ENCODE assay signal across 9 cellular contexts in genomic region chr12:48184549-48184922, GRCh38. TPM values are rescaled to one million over a fixed set of nuclear protein-coding genes. Genes with fewer than 3 reads are reported as not detected.
DNase-seq lines count a peak whose midpoint lies in the region; ATAC-seq and TF ChIP-seq lines count a peak whose summit lies in the region.
"Had no signal": no experiment of that assay in that cellular context is flagged by ENCODE, and none has a peak within 500 bp of the region (broad histone marks: within the 10 kb centered on the region; RNA-seq: fewer than 3 reads in every experiment).

No MANE protein-coding gene starts in this region.

- peaks cover 34% of the 10 kb centered on the region for H3K27me3 Mint-ChIP-seq in stimulated activated naive CD8-positive, alpha-beta T cell treated with anti-CD3 and anti-CD28 coated beads, Interleukin-15, Interleukin-2, amounts not matched to agents 100 ng/mL and 50 ng/mL, for 24 hours
- H3K27me3 Mint-ChIP-seq in effector memory CD8-positive, alpha-beta T cell, result peaks cover 34 to 35% of the 10 kb centered on the region in 2 donors
- H3K27me3 Mint-ChIP-seq in neural progenitor cell (ENCODE audit: insufficient read depth, low read depth), result peaks cover 14% of the 10 kb centered on the region

- H3F3A ChIP-seq in neural progenitor cell (ENCODE audit: low read depth), result peaks cover 30% of the 10 kb centered on the region

- peak overlapping the region; percentile 86 for H3K4me3 Mint-ChIP-seq in stimulated activated naive CD8-positive, alpha-beta T cell treated with anti-CD3 and anti-CD28 coated beads, Interleukin-15, Interleukin-2, amounts not matched to agents 100 ng/mL and 50 ng/mL, for 24 hours
- H3K4me3 Mint-ChIP-seq in effector memory CD8-positive, alpha-beta T cell, result peak overlapping the region; percentile 89 to 90
- H3K4me3 Mint-ChIP-seq in neural progenitor cell, result peak overlapping the region; percentile 91

- ATAC-seq in stimulated activated naive CD8-positive, alpha-beta T cell treated with anti-CD3 and anti-CD28 coated beads, Interleukin-15, Interleukin-2, amounts not matched to agents 100 U/mL and 50 U/mL, for 24 hours, result no peak
- no peak for ATAC-seq in effector memory CD8-positive, alpha-beta T cell (replicated peaks)

- H3K36me3 Mint-ChIP-seq in stimulated activated naive CD8-positive, alpha-beta T cell treated with anti-CD3 and anti-CD28 coated beads, Interleukin-15, Interleukin-2, amounts not matched to agents 100 ng/mL and 50 ng/mL, for 24 hours (ENCODE audit: low read depth), result no peaks in the 10 kb centered on the region
- peaks cover 13% of the 10 kb centered on the region for H3K36me3 Mint-ChIP-seq in effector memory CD8-positive, alpha-beta T cell (ENCODE audit: insufficient read depth)
- no peaks in the 10 kb centered on the region for H3K36me3 Mint-ChIP-seq in neural progenitor cell

- no peaks in the 10 kb centered on the region for H3K36me3 ChIP-seq in neural progenitor cell

- no peaks in the 10 kb centered on the region for H3K79me2 ChIP-seq in neural progenitor cell (ENCODE audit: low read depth)

- peaks cover 71% of the 10 kb centered on the region for H3K27me3 ChIP-seq in neural progenitor cell

- no peaks in the 10 kb centered on the region for H3K9me3 Mint-ChIP-seq in stimulated activated naive CD8-positive, alpha-beta T cell treated with anti-CD3 and anti-CD28 coated beads, Interleukin-15, Interleukin-2, amounts not matched to agents 100 ng/mL and 50 ng/mL, for 24 hours
- H3K9me3 Mint-ChIP-seq in effector memory CD8-positive, alpha-beta T cell, result no peaks in the 10 kb centered on the region
- H3K9me3 Mint-ChIP-seq in neural progenitor cell, result no peaks in the 10 kb centered on the region

- no peak for TF ChIP-seq CTCF in neural progenitor cell (IDR thresholded peaks at IDR 0.05)

- H3K4me3 ChIP-seq in neural progenitor cell, result peak overlapping the region; percentile 76

- H3K27ac ChIP-seq in neural progenitor cell, result no peak overlapping the region
- H3K27ac ChIP-seq: RWPE1 had no signal

- no peak overlapping the region for H3K27ac Mint-ChIP-seq in stimulated activated naive CD8-positive, alpha-beta T cell treated with anti-CD3 and anti-CD28 coated beads, Interleukin-15, Interleukin-2, amounts not matched to agents 100 ng/mL and 50 ng/mL, for 24 hours
- peak overlapping the region in 1 of 2 donors; percentile 67 for H3K27ac Mint-ChIP-seq in effector memory CD8-positive, alpha-beta T cell
- H3K27ac Mint-ChIP-seq in neural progenitor cell, result no peak overlapping the region

- H3K4me1 Mint-ChIP-seq in stimulated activated naive CD8-positive, alpha-beta T cell treated with anti-CD3 and anti-CD28 coated beads, Interleukin-15, Interleukin-2, amounts not matched to agents 100 ng/mL and 50 ng/mL, for 24 hours (ENCODE audit: low read depth), result peaks cover 32% of the 10 kb centered on the region
- H3K4me1 Mint-ChIP-seq in effector memory CD8-positive, alpha-beta T cell (ENCODE audit: low read depth in 2 of 2), result peaks cover 6 to 15% of the 10 kb centered on the region in 2 donors
- H3K4me1 Mint-ChIP-seq in neural progenitor cell, result peaks cover 31% of the 10 kb centered on the region

- H4K20me1 ChIP-seq in neural progenitor cell (ENCODE audit: low read depth), result no peaks in the 10 kb centered on the region

- peaks cover 23% of the 10 kb centered on the region for H3K4me1 ChIP-seq in neural progenitor cell

- DNase-seq in stimulated activated naive CD8-positive, alpha-beta T cell treated with anti-CD3 and anti-CD28 coated beads, Interleukin-15, Interleukin-2, amounts not matched to agents 100 U/mL and 50 U/mL, for 24 hours, result no peak
- no peak for DNase-seq in effector memory CD8-positive, alpha-beta T cell
- DNase-seq in neural progenitor cell (ENCODE audit: low spot score) (peak; percentile 20), A172 (ENCODE audit: low spot score) (no peak), GM03348 (ENCODE audit: low spot score) (no peak)
- DNase-seq in stimulated activated CD4-positive, alpha-beta T cell treated with anti-CD3 and anti-CD28 coated beads, Interleukin-1b, Interleukin-23, amount 100 ng/mL, for 48 hours, result no peak
- no peak for DNase-seq in activated effector memory CD4-positive, alpha-beta T cell treated with Interleukin-2 at 50 U/mL for 16 hours

- H3K9ac ChIP-seq in neural progenitor cell, result no peak overlapping the region

- no peaks in the 10 kb centered on the region for H3K9me3 ChIP-seq in neural progenitor cell (ENCODE audit: low read depth)

- peak overlapping the region; percentile 79 for H3K4me2 ChIP-seq in neural progenitor cell

- peak overlapping the region; percentile 93 for H2AFZ ChIP-seq in neural progenitor cell (replicated peaks)

RNA-seq across cellular contexts. Expression of gene CCDC184, which starts 1.1 kb away (rescaled TPM):
- total RNA-seq in neural progenitor cell (ENCODE audit: low replicate concordance), result 0.28 and 1.1 TPM in 2 replicates
- total RNA-seq in A172 (2014; rRNA removed; shearing (Covaris generic)), result 0.29 TPM in 1 of 2 replicates, not detected in the other

RNA-seq across cellular contexts. Expression of gene OR10AD1, which starts 18.6 kb away (rescaled TPM):
- total RNA-seq in neural progenitor cell (ENCODE audit: low replicate concordance), result not detected in 2 replicates
- not detected in 2 replicates for total RNA-seq in A172 (2014; rRNA removed; shearing (Covaris generic))

RNA-seq across cellular contexts. Expression of gene ASB8, which starts 27.2 kb away (rescaled TPM):
- total RNA-seq in neural progenitor cell (ENCODE audit: low replicate concordance), result 4.2 and 5.9 TPM in 2 replicates
- 15.4 and 17.2 TPM in 2 replicates for total RNA-seq in A172 (2014; rRNA removed; shearing (Covaris generic))
